In genomic region chr3:169058681-169059080, GRCh38 we compare ENCODE assay signal across 21 cellular contexts.
"Had no signal": no experiment of that assay in that cellular context is flagged by ENCODE, and none has a peak within 500 bp of the region (broad histone marks: within the 10 kb centered on the region; RNA-seq: fewer than 3 reads in every experiment).

No MANE protein-coding gene starts in this region.

- H3K4me3 ChIP-seq: left ventricle myocardium inferior, lung, pancreas, psoas muscle, right atrium auricular region, right lobe of liver, smooth muscle cell, tibial nerve, uterus had no signal

- H3K36me3 ChIP-seq: left ventricle myocardium inferior, pancreas, right atrium auricular region, right lobe of liver, tibial nerve, uterus had no signal

- ATAC-seq: naive thymus-derived CD8-positive, alpha-beta T cell; pancreas; psoas muscle; right lobe of liver; stimulated activated memory B cell treated with anti-CD40 and anti-IgM and Interleukin-4, amounts not matched to agents 10 μg/mL and 1 μg/mL and 100 μg/mL, for 72 hours; stimulated activated naive CD8-positive, alpha-beta T cell treated with anti-CD3 and anti-CD28 coated beads, Interleukin-15, amount 100 ng/mL, for 72 hours had no signal

- H3K9me3 ChIP-seq: left ventricle myocardium inferior, pancreas, psoas muscle, right atrium auricular region, right lobe of liver, tibial nerve, uterus had no signal

- H3K4me1 ChIP-seq: left ventricle myocardium inferior, pancreas, psoas muscle, right atrium auricular region, right lobe of liver, tibial nerve, uterus had no signal

- FAIRE-seq: islet of Langerhans, pancreas had no signal

- H3K27me3 ChIP-seq: pancreas, right atrium auricular region, right lobe of liver, tibial nerve, uterus had no signal

- DNase-seq: hippocampal formation; left ventricle myocardium inferior; naive thymus-derived CD8-positive, alpha-beta T cell; nucleus accumbens; pancreas; psoas muscle; right lobe of liver; stimulated activated CD4-positive, alpha-beta T cell treated with anti-CD3 and anti-CD28 coated beads, Interleukin-1b, Interleukin-23, amount 100 ng/mL, for 48 hours; stimulated activated CD4-positive, alpha-beta T cell treated with anti-CD3 and anti-CD28 coated beads, Interleukin-2, amount 100 ng/mL, for 48 hours; stimulated activated CD4-positive, alpha-beta T cell treated with anti-CD3 and anti-CD28 coated beads, Interleukin-4, amount 100 ng/mL, for 4 hours; stimulated activated CD8-positive, alpha-beta memory T cell treated with anti-CD3 and anti-CD28 coated beads, Interleukin-4, amount 100 ng/mL, for 48 hours; stimulated activated naive CD4-positive, alpha-beta T cell treated with Interleukin-2 at 50 U/mL for 16 hours; stimulated activated naive CD8-positive, alpha-beta T cell treated with anti-CD3 and anti-CD28 coated beads, Interleukin-15, amount 100 ng/mL, for 72 hours; substantia nigra; uterus had no signal

- H3K27ac ChIP-seq: left ventricle myocardium inferior, pancreas, psoas muscle, right atrium auricular region, right lobe of liver, tibial nerve, uterus had no signal

- H3K4me2 ChIP-seq: smooth muscle cell had no signal
